17 cellular contexts compared by ENCODE assay signal in genomic region chr9:91214867-91215266, GRCh38.
DNase-seq lines count a peak whose midpoint lies in the region; ATAC-seq, FAIRE-seq and TF ChIP-seq lines count a peak whose summit lies in the region.
"Had no signal": no experiment of that assay in that cellular context is flagged by ENCODE, and none has a peak within 500 bp of the region (broad histone marks: within the 10 kb centered on the region; RNA-seq: fewer than 3 reads in every experiment).

No MANE protein-coding gene starts in this region.

- H3K4me3 ChIP-seq in heart right ventricle = no peak overlapping the region
- H3K4me3 ChIP-seq: GM12878 had no signal

- H3K27me3 ChIP-seq in heart right ventricle = no peaks in the 10 kb centered on the region
- H3K27me3 ChIP-seq: BE2C had no signal

- WGBS in heart right ventricle, 2 donors = 48% methylated on average over 3 of the region's 3 CpGs

- H3K27ac ChIP-seq in heart right ventricle = no peak overlapping the region
- H3K27ac ChIP-seq: KMS-11 had no signal

- intact Hi-C loops in heart right ventricle (cut with DNase I) = no loop called here

- H3K9me3 ChIP-seq in heart right ventricle = no peaks in the 10 kb centered on the region
- H3K9me3 ChIP-seq: BE2C, Caco-2 had no signal

- CTCF ChIA-PET in HEK293T (lab: Yijun Ruan, JAX) = no interaction called here

- H3K36me3 ChIP-seq in heart right ventricle = peaks cover 0 to 54% (median 4%) of the 10 kb centered on the region in 9 donors
- H3K36me3 ChIP-seq: BE2C had no signal

- DNase-seq in EH (ENCODE audit: low read depth) (peak; percentile 20), HEK293T (ENCODE audit: extremely low spot score) (no peak), M059J (ENCODE audit: low read depth) (peak; percentile 28), ACHN (no peak), heart right ventricle (no peak), GM19239 (ENCODE audit: insufficient read length, low spot score) (no peak)
- DNase-seq: 8988T; BE2C; C1 segment of cervical spinal cord; Caco-2; CD4-positive, alpha-beta T cell; GOT3; H7 had no signal

- in situ Hi-C loops in ACHN (cut with HindIII; ENCODE audit: low pct_ligation_motif_present, low pct_unique_long_range_greater_than_20kb, low sequenced_read_pairs) = no loop called here

- H3K4me1 ChIP-seq in heart right ventricle = no peaks in the 10 kb centered on the region
- H3K4me1 ChIP-seq: BE2C had no signal

- POLR2A ChIA-PET in HEK293T (lab: Yijun Ruan, JAX) = no interaction called here

- TF ChIP-seq CTCF in heart right ventricle (IDR thresholded peaks at IDR 0.05) = no peak

- no peak for FAIRE-seq in GM19239 (lab: Jason Lieb, UNC)
- FAIRE-seq: D721Med, GM12878 had no signal

- no peak for ATAC-seq in heart right ventricle
- ATAC-seq in GM21723 (IDR thresholded peaks at IDR 0.05; ENCODE audit: unreplicated experiment) = no peak
- ATAC-seq: GM12878 had no signal

TF ChIP-seq in HEK293T, 16 proteins besides CTCF, POLR2A, EP300 and RAD21:
- TF ChIP-seq LEF1 (IDR thresholded peaks at IDR 0.05; ENCODE audit: borderline replicate concordance) (no peak), TARDBP (IDR thresholded peaks at IDR 0.05) (no peak), PKNOX1 (IDR thresholded peaks at IDR 0.05) (0 out of 2 replicates have a peak, but pooled peaks have one; percentile 37)

Comparison
In these comparisons a context has a peak if more than half of its experiments do, and no peak if none do; other contexts are left out.
1. DNase-seq: peak in EH (single experiment) and M059J (single experiment); none in HEK293T (single experiment), ACHN (single experiment), heart right ventricle (0 of 2) and GM19239 (single experiment).